In genomic region chr5:21810737-21811316, GRCh38 we compare ENCODE assay signal across 8 cellular contexts.
DNase-seq lines count a peak whose midpoint lies in the region; ATAC-seq and TF ChIP-seq lines count a peak whose summit lies in the region.

No MANE protein-coding gene starts in this region.

- no peaks in the 10 kb centered on the region for H3K79me2 ChIP-seq in OCI-LY1 (ENCODE audit: insufficient read depth, low read length)

- CTCF ChIA-PET in A673 (lab: Charles Lee): no interaction called here

- H3K4me1 ChIP-seq in A673 (ENCODE audit: insufficient read depth, low read length, poor library complexity, severe bottlenecking) (peaks cover 59% of the 10 kb centered on the region), OCI-LY1 (ENCODE audit: insufficient read depth, low read length, severe bottlenecking) (no peaks in the 10 kb centered on the region)

- POLR2A ChIA-PET in A673 (lab: Charles Lee; ENCODE audit: low non-redundant PET): no interaction called here

- no peaks in the 10 kb centered on the region for H3K9me3 ChIP-seq in A673 (ENCODE audit: low read depth, low read length, poor library complexity, severe bottlenecking)
- H3K9me3 ChIP-seq in OCI-LY1 (ENCODE audit: low read length): no peaks in the 10 kb centered on the region

- DNase-seq in A673 (ENCODE audit: low spot score) (peak; percentile 77), fibroblast of peridontal ligament (ENCODE audit: extremely low read depth) (peak; percentile 35), ureter (ENCODE audit: low spot score) (no peak)
- no peak for DNase-seq in activated CD4-positive, alpha-beta T cell treated with anti-CD3 and anti-CD28 coated beads, Interleukin-2, amount 50 U/mL, for 1 hour

- TF ChIP-seq CTCF in A673 (conservative IDR thresholded peaks at IDR 0.05; ENCODE audit: low read depth, low read length) (peak; percentile 66), OCI-LY1 (IDR thresholded peaks at IDR 0.05; ENCODE audit: low read length) (peak; percentile 50; the same call in 1 of the 2 replicates)

- H3K9ac ChIP-seq in OCI-LY1 (ENCODE audit: low read length): no peak overlapping the region

- peak overlapping the region; percentile 21 for H3K4me3 ChIP-seq in A673 (ENCODE audit: low read depth, low read length, poor library complexity, severe bottlenecking)
- no peak overlapping the region for H3K4me3 ChIP-seq in OCI-LY1 (ENCODE audit: low read depth, low read length, poor library complexity, severe bottlenecking)

- H2AFZ ChIP-seq in OCI-LY1 (ENCODE audit: low read length): no peak overlapping the region

- BruUV-seq in A673 (replicated peaks; lab: Mats Ljungman, UMichigan): no TSS peak

- no peaks in the 10 kb centered on the region for H4K20me1 ChIP-seq in OCI-LY1 (ENCODE audit: insufficient read depth, low read length)

- intact Hi-C loops in A673 (cut with micrococcal nuclease; ENCODE audit: unreplicated experiment): loop anchor here (5.0 to 10.0 kb wide), 3 partner anchors 406 to 1331 kb away; no protein-coding TSS in a partner anchor

- H3K27me3 ChIP-seq in A673 (replicated peaks; ENCODE audit: insufficient read depth, low read depth, low read length, poor library complexity): no peaks in the 10 kb centered on the region
- no peaks in the 10 kb centered on the region for H3K27me3 ChIP-seq in OCI-LY1 (ENCODE audit: insufficient read depth, low read length)

- ATAC-seq in GM18517 (IDR thresholded peaks at IDR 0.05; ENCODE audit: unreplicated experiment) (peak; percentile 56), GM18870 (IDR thresholded peaks at IDR 0.05; ENCODE audit: unreplicated experiment) (no peak), GM18498 (IDR thresholded peaks at IDR 0.05; ENCODE audit: unreplicated experiment) (no peak)

- peak overlapping the region; percentile 32 for H3K27ac ChIP-seq in A673 (ENCODE audit: low read depth, low read length, poor library complexity, severe bottlenecking)
- no peak overlapping the region for H3K27ac ChIP-seq in OCI-LY1 (ENCODE audit: low read depth, low read length, poor library complexity, severe bottlenecking)

- H3K9me2 ChIP-seq in OCI-LY1 (ENCODE audit: low read depth, low read length): no peaks in the 10 kb centered on the region

- no peak overlapping the region for H3K4me2 ChIP-seq in OCI-LY1 (ENCODE audit: low read length)

- no peaks in the 10 kb centered on the region for H3K36me3 ChIP-seq in A673 (ENCODE audit: insufficient read depth, low read length, poor library complexity, severe bottlenecking)
- no peaks in the 10 kb centered on the region for H3K36me3 ChIP-seq in OCI-LY1 (ENCODE audit: insufficient read depth, low read length)

- no peaks in the 10 kb centered on the region for H3F3A ChIP-seq in OCI-LY1 (ENCODE audit: insufficient read depth, low read length)

Comparison
In these comparisons a context has a peak if more than half of its experiments do, and no peak if none do; other contexts are left out.
1. DNase-seq: peak in A673 (single experiment) and fibroblast of peridontal ligament (single experiment); none in ureter (single experiment) and activated CD4-positive, alpha-beta T cell treated with anti-CD3 and anti-CD28 coated beads, Interleukin-2, amount 50 U/mL, for 1 hour (single experiment).